ENCODE assay signal across 1 cellular context in genomic region chr3:18379647-18380046, GRCh38.
TF ChIP-seq lines count a peak whose summit lies in the region.

No MANE protein-coding gene starts in this region.

TF ChIP-seq in WTC11, 78 proteins besides CTCF, POLR2A, EP300 and RAD21 (continued from another document):
- no peak for TF ChIP-seq ZBTB43 (CRISPR knock-in tag; IDR thresholded peaks at IDR 0.05)
- no peak for TF ChIP-seq E2F5 (CRISPR knock-in tag; IDR thresholded peaks at IDR 0.05)
- no peak for TF ChIP-seq TEAD1 (CRISPR knock-in tag; IDR thresholded peaks at IDR 0.05)
- no peak for TF ChIP-seq TP53 (CRISPR knock-in tag; IDR thresholded peaks at IDR 0.05)
- no peak for TF ChIP-seq FOXP4 (CRISPR knock-in tag; IDR thresholded peaks at IDR 0.05)
- TF ChIP-seq ZNF423 (CRISPR knock-in tag; IDR thresholded peaks at IDR 0.05), result no peak
